ENCODE assay signal across 9 cellular contexts in the genomic region with DNA sequence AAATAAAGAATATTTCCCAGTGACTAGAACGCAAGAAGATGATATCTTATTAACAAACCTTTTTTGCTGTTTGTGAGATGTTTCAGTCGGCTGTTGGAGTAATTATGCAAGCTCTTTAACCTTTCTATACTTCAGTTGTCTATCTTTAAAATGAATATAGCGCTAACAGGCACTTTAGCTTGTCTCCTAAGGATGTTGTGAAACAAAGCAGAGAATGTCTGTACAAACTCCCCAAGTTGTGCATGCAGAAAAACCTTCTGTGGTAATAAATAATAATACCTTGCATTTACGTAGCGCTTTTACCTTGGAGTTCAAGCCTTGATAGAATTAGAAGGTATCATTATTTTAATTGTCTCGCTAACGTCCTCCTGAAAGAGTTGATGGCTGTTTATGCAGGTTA. TPM values are rescaled to one million over a fixed set of nuclear protein-coding genes. Genes with fewer than 3 reads are reported as not detected.
DNase-seq lines count a peak whose midpoint lies in the region; ATAC-seq, FAIRE-seq and TF ChIP-seq lines count a peak whose summit lies in the region.
"Had no signal": no experiment of that assay in that cellular context is flagged by ENCODE, and none has a peak within 500 bp of the region (broad histone marks: within the 10 kb centered on the region; RNA-seq: fewer than 3 reads in every experiment).

No MANE protein-coding gene starts in this region.

- no peaks in the 10 kb centered on the region for H3K36me3 ChIP-seq in keratinocyte (ENCODE audit: control insufficient read depth in 2 of 2, extremely low read depth in 1 of 2, insufficient read depth in 2 of 2, low read length in 2 of 2)

- peaks cover 13% of the 10 kb centered on the region for H3K36me3 Mint-ChIP-seq in T-helper 1 cell treated with Interleukin-12 subunit alpha and Interleukin-12 subunit beta and Interleukin-4 antibody, amounts not matched to agents 30 μg/mL and 1 μg/mL, for 36 hours (ENCODE audit: low read depth)
- peaks cover 16% of the 10 kb centered on the region for H3K36me3 Mint-ChIP-seq in activated CD4-positive, alpha-beta memory T cell treated with anti-CD3 and anti-CD28 coated beads for 36 hours

- no peaks in the 10 kb centered on the region for H3K9me3 Mint-ChIP-seq in T-helper 1 cell treated with Interleukin-12 subunit alpha and Interleukin-12 subunit beta and Interleukin-4 antibody, amounts not matched to agents 30 μg/mL and 1 μg/mL, for 36 hours
- no peaks in the 10 kb centered on the region for H3K9me3 Mint-ChIP-seq in activated CD4-positive, alpha-beta memory T cell treated with anti-CD3 and anti-CD28 coated beads for 36 hours
- no peaks in the 10 kb centered on the region for H3K9me3 Mint-ChIP-seq in stimulated activated naive CD8-positive, alpha-beta T cell treated with anti-CD3 and anti-CD28 coated beads, Interleukin-15, amount 100 ng/mL, for 72 hours

- CTCF ChIA-PET in activated CD4-positive, alpha-beta memory T cell treated with anti-CD3 and anti-CD28 coated beads for 36 hours (lab: Charles Lee): interaction anchor here (0.6 to 1.4 kb wide), 3 partner anchors 33 to 45 kb away, joined by 3 to 5 read pairs (median 4); no protein-coding TSS in a partner anchor

- H3K4me2 ChIP-seq in keratinocyte (ENCODE audit: control insufficient read depth, extremely low read depth, insufficient read depth, low read depth, low read length): peak overlapping the region; percentile 62

- no peak for TF ChIP-seq CTCF in keratinocyte (optimal IDR thresholded peaks at IDR 0.05 in 1 of 3, IDR thresholded peaks at IDR 0.05 in 1 of 3, conservative IDR thresholded peaks at IDR 0.05 in 1 of 3; ENCODE audit: extremely low read depth in 1 of 3, insufficient read depth in 2 of 3, low read length in 3 of 3)

- H3K27me3 ChIP-seq in keratinocyte (ENCODE audit: control insufficient read depth, extremely low read depth, insufficient read depth, low read length): peaks cover 4% of the 10 kb centered on the region

- peaks cover 7% of the 10 kb centered on the region for H3K27me3 Mint-ChIP-seq in T-helper 1 cell treated with Interleukin-12 subunit alpha and Interleukin-12 subunit beta and Interleukin-4 antibody, amounts not matched to agents 30 μg/mL and 1 μg/mL, for 36 hours (ENCODE audit: low read depth)
- H3K27me3 Mint-ChIP-seq in activated CD4-positive, alpha-beta memory T cell treated with anti-CD3 and anti-CD28 coated beads for 36 hours: no peaks in the 10 kb centered on the region
- H3K27me3 Mint-ChIP-seq in stimulated activated naive CD8-positive, alpha-beta T cell treated with anti-CD3 and anti-CD28 coated beads, Interleukin-15, amount 100 ng/mL, for 72 hours: no peaks in the 10 kb centered on the region

- POLR2A ChIA-PET in activated CD4-positive, alpha-beta memory T cell treated with anti-CD3 and anti-CD28 coated beads for 36 hours (lab: Charles Lee): interaction anchor here (0.7 to 2.2 kb wide), 2 partner anchors 14 to 123 kb away, joined by 3 to 5 read pairs; no protein-coding TSS in a partner anchor

- H3K9me3 ChIP-seq in keratinocyte (ENCODE audit: control insufficient read depth, low read depth, low read length): no peaks in the 10 kb centered on the region

- FAIRE-seq in keratinocyte (lab: Jason Lieb, UNC): no peak

- no peak for ATAC-seq in stimulated activated naive CD8-positive, alpha-beta T cell treated with anti-CD3 and anti-CD28 coated beads, Interleukin-15, amount 100 ng/mL, for 72 hours

- H3K4me3 ChIP-seq in keratinocyte (ENCODE audit: control insufficient read depth in 2 of 3, extremely low read depth in 1 of 3, insufficient read depth in 2 of 3, low read depth in 1 of 3, low read length in 3 of 3): peak overlapping the region in 1 of 3 experiments; percentile 27

- H3K9me1 ChIP-seq in keratinocyte (ENCODE audit: control insufficient read depth, extremely low read depth, insufficient read depth, low read length): no peaks in the 10 kb centered on the region

- no peaks in the 10 kb centered on the region for H4K20me1 ChIP-seq in keratinocyte (ENCODE audit: control insufficient read depth, extremely low read depth, insufficient read depth, low read length)

- no peak overlapping the region for H3K27ac ChIP-seq in keratinocyte (ENCODE audit: control insufficient read depth, insufficient read depth, low read length)

- H3K4me1 ChIP-seq in keratinocyte (ENCODE audit: control insufficient read depth, extremely low read depth, insufficient read depth, low read length): peaks cover 15% of the 10 kb centered on the region

- H3K9ac ChIP-seq in keratinocyte (ENCODE audit: control insufficient read depth, extremely low read depth, insufficient read depth, low read length): peak overlapping the region; percentile 86

- H3K4me3 Mint-ChIP-seq in T-helper 1 cell treated with Interleukin-12 subunit alpha and Interleukin-12 subunit beta and Interleukin-4 antibody, amounts not matched to agents 30 μg/mL and 1 μg/mL, for 36 hours: peak overlapping the region; percentile 71
- H3K4me3 Mint-ChIP-seq in activated CD4-positive, alpha-beta memory T cell treated with anti-CD3 and anti-CD28 coated beads for 36 hours: peak overlapping the region; percentile 68
- peak overlapping the region; percentile 77 to 85 for H3K4me3 Mint-ChIP-seq in stimulated activated naive CD8-positive, alpha-beta T cell treated with anti-CD3 and anti-CD28 coated beads, Interleukin-15, amount 100 ng/mL, for 72 hours

- dilution Hi-C loops in keratinocyte (cut with MboI; ENCODE audit: extremely low pct_ligation_motif_present, low sequenced_read_pairs): no loop called here

- DNase-seq in T-helper 1 cell: no peak
- no peak for DNase-seq in activated CD4-positive, alpha-beta memory T cell treated with anti-CD3 and anti-CD28 coated beads for 36 hours
- no peak for DNase-seq in keratinocyte (ENCODE audit: low read depth, low spot score)
- no peak for DNase-seq in stimulated activated naive CD8-positive, alpha-beta T cell treated with anti-CD3 and anti-CD28 coated beads, Interleukin-15, amount 100 ng/mL, for 72 hours
- no peak for DNase-seq in NCI-H524 treated with DMSO at 0.1 percent for 48 hours (lab: John Stamatoyannopoulos, UW)
- DNase-seq in NK-92 (lab: John Stamatoyannopoulos, UW; ENCODE audit: unreplicated experiment): no peak
- DNase-seq in HUDEP-2 (lab: John Stamatoyannopoulos, UW; ENCODE audit: unreplicated experiment in 76 of 76): no peak
- DNase-seq: ACHN had no signal

- H3K27ac Mint-ChIP-seq in T-helper 1 cell treated with Interleukin-12 subunit alpha and Interleukin-12 subunit beta and Interleukin-4 antibody, amounts not matched to agents 30 μg/mL and 1 μg/mL, for 36 hours: no peak overlapping the region
- no peak overlapping the region for H3K27ac Mint-ChIP-seq in activated CD4-positive, alpha-beta memory T cell treated with anti-CD3 and anti-CD28 coated beads for 36 hours
- peak overlapping the region in 1 of 2 donors; percentile 70 for H3K27ac Mint-ChIP-seq in stimulated activated naive CD8-positive, alpha-beta T cell treated with anti-CD3 and anti-CD28 coated beads, Interleukin-15, amount 100 ng/mL, for 72 hours

- H3K79me2 ChIP-seq in keratinocyte (ENCODE audit: control insufficient read depth, insufficient read depth, low read length): peaks cover 29% of the 10 kb centered on the region

- peak overlapping the region; percentile 96 for H2AFZ ChIP-seq in keratinocyte (ENCODE audit: control insufficient read depth, low read length)

- H3K4me1 Mint-ChIP-seq in T-helper 1 cell treated with Interleukin-12 subunit alpha and Interleukin-12 subunit beta and Interleukin-4 antibody, amounts not matched to agents 30 μg/mL and 1 μg/mL, for 36 hours (ENCODE audit: low read depth): peaks cover 21% of the 10 kb centered on the region
- peaks cover 14% of the 10 kb centered on the region for H3K4me1 Mint-ChIP-seq in activated CD4-positive, alpha-beta memory T cell treated with anti-CD3 and anti-CD28 coated beads for 36 hours (ENCODE audit: low read depth)
- peaks cover 37% of the 10 kb centered on the region for H3K4me1 Mint-ChIP-seq in stimulated activated naive CD8-positive, alpha-beta T cell treated with anti-CD3 and anti-CD28 coated beads, Interleukin-15, amount 100 ng/mL, for 72 hours

- intact Hi-C loops in activated CD4-positive, alpha-beta memory T cell treated with anti-CD3 and anti-CD28 coated beads for 36 hours (cut with micrococcal nuclease): loop anchor here (5.0 to 10.0 kb wide), 2 partner anchors 45 to 368 kb away; a partner anchor contains a TSS

RNA-seq across cellular contexts. Expression of a gene that starts 1.9 kb away (rescaled TPM):
- 10 to 100 TPM; 65.1 to 69.6 TPM for total RNA-seq in activated CD4-positive, alpha-beta memory T cell treated with anti-CD3 and anti-CD28 coated beads for 36 hours
- 29.9 to 39.6 TPM (median 30.3 TPM) in 3 replicates for polyA plus RNA-seq in keratinocyte
- 47.9 TPM for polyA plus RNA-seq in keratinocyte (2011; ENCODE audit: low read depth)
- polyA plus RNA-seq in keratinocyte (2011; cell fraction: cytosol; rRNA removed): 26.7 and 28.2 TPM in 2 replicates
- polyA plus RNA-seq in keratinocyte (2011; cell fraction: nucleus; rRNA removed): 90.1 and 96.7 TPM in 2 replicates
- polyA plus RNA-seq in keratinocyte (2012; ENCODE audit: low replicate concordance): 29.7 and 35.1 TPM in 2 replicates
- 70.9 to 90.4 TPM (median 77.6 TPM) in 3 replicates for polyA minus RNA-seq in keratinocyte
- polyA minus RNA-seq in keratinocyte (2011; cell fraction: cytosol; rRNA and poly(A)+ RNA removed): 45.1 TPM
- 60.5 and 97.2 TPM in 2 replicates for polyA minus RNA-seq in keratinocyte (2011; cell fraction: nucleus; rRNA and poly(A)+ RNA removed)
